ENCODE assay signal across 1 cellular context in the genomic region with DNA sequence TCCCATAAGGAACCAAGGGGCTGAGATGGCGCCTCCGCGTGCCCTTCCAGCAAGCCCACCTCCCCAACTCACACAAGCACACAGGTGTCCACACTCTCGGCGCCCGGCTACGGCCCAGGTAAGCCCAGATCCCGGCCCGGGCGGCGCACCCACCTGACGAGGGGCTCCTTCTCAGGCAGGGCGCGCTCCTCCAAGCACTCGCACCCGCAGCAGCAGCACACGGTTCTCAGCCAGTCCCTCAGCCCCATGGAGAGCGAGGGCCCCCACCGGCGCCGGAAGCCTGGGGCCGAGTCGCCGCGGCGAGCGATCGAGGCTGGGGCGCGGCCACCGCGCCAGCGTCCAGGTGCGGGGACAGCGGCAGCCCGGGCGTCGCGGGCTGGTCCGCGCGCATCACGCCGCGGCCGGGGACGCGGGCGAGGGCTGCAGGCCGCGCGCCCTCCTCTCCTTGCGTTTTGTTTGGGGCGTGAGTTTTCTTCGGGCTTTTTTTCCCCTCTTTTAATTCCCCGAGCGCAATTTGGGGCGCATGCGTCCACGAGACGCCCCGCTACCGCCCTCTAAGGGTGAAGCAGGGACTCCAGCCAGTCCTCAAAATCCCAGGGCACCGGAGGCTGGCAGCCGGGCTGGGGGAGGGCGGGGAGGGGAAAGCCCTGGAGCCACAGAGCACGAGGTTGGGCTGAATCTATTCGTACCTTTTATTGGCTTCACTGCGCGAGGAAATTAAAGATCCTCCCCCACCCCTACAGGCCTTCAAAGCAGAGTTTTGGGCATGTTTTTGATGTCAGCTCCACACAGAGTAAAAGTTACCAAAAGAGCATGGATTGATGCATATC.
TF ChIP-seq lines count a peak whose summit lies in the region.

A gene with protein sequence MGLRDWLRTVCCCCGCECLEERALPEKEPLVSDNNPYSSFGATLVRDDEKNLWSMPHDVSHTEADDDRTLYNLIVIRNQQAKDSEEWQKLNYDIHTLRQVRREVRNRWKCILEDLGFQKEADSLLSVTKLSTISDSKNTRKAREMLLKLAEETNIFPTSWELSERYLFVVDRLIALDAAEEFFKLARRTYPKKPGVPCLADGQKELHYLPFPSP (minus strand): TSS at position 472 of the 830 bp plus-strand sequence. CDS start 224 bp downstream, at position 248.

TF ChIP-seq in HepG2, 621 proteins besides CTCF, POLR2A, EP300 and RAD21 (continued from another document and continues in another):
- TF ChIP-seq HNRNPLL (IDR thresholded peaks at IDR 0.05; ENCODE audit: low read depth, low read length, poor library complexity, severe bottlenecking) (peak; percentile 41), ZNF350 (CRISPR knock-in tag; IDR thresholded peaks at IDR 0.05; ENCODE audit: borderline replicate concordance, low read depth) (no peak; the same call in 1 of the 2 replicates), CCDC6 (CRISPR knock-in tag; IDR thresholded peaks at IDR 0.05) (0 out of 2 replicates have a peak, but pooled peaks have one; percentile 27), HOXA5 (CRISPR knock-in tag; IDR thresholded peaks at IDR 0.05) (no peak), SOX6 (IDR thresholded peaks at IDR 0.05) (no peak), SOX6 (CRISPR knock-in tag; IDR thresholded peaks at IDR 0.05) (no peak), RBFOX2 (IDR thresholded peaks at IDR 0.05; ENCODE audit: low read depth, low read length) (peak; percentile 77), SAP130 (CRISPR knock-in tag; IDR thresholded peaks at IDR 0.05; ENCODE audit: low read depth) (peak; percentile 42), ZSCAN21 (CRISPR knock-in tag; IDR thresholded peaks at IDR 0.05; ENCODE audit: borderline replicate concordance) (no peak), SAFB2 (CRISPR knock-in tag; IDR thresholded peaks at IDR 0.05; ENCODE audit: borderline replicate concordance, low read depth) (peak; percentile 41; the same call in 1 of the 2 replicates), ZNF761 (CRISPR knock-in tag; conservative IDR thresholded peaks at IDR 0.05) (peak; percentile 90), HNRNPUL1 (IDR thresholded peaks at IDR 0.05; ENCODE audit: low read depth, low read length) (no peak), NCOA1 (CRISPR knock-in tag; IDR thresholded peaks at IDR 0.05) (0 out of 2 replicates have a peak, but pooled peaks have one; percentile 38), SALL1 (CRISPR knock-in tag; IDR thresholded peaks at IDR 0.05) (peak; percentile 44; the same call in 1 of the 2 replicates), PRMT3 (CRISPR knock-in tag; IDR thresholded peaks at IDR 0.05; ENCODE audit: borderline replicate concordance, low read depth) (no peak), ZNF781 (CRISPR knock-in tag; IDR thresholded peaks at IDR 0.05; ENCODE audit: borderline replicate concordance, not compliant biosample characterization) (no peak), PTBP1 (IDR thresholded peaks at IDR 0.05; ENCODE audit: low read depth, low read length, poor library complexity, severe bottlenecking) (no peak), ZNF335 (CRISPR knock-in tag; IDR thresholded peaks at IDR 0.05) (no peak), KDM5B (CRISPR knock-in tag; IDR thresholded peaks at IDR 0.05; ENCODE audit: borderline replicate concordance) (peak; percentile 59; the same call in 1 of the 2 replicates), FOXJ3 (CRISPR knock-in tag; IDR thresholded peaks at IDR 0.05; ENCODE audit: borderline replicate concordance) (no peak), ZBTB7A (CRISPR knock-in tag; IDR thresholded peaks at IDR 0.05) (peak; percentile 69; the same call in 1 of the 2 replicates), ZKSCAN5 (CRISPR knock-in tag; IDR thresholded peaks at IDR 0.05) (no peak), ZSCAN29 (CRISPR knock-in tag; conservative IDR thresholded peaks at IDR 0.05) (0 out of 2 replicates have a peak, but pooled peaks have one; percentile 62), THAP11 (CRISPR knock-in tag; IDR thresholded peaks at IDR 0.05) (peak; percentile 17; the same call in 1 of the 2 replicates), NR2F1 (CRISPR knock-in tag; IDR thresholded peaks at IDR 0.05) (no peak), RARG (CRISPR knock-in tag; IDR thresholded peaks at IDR 0.05; ENCODE audit: low read depth) (0 out of 2 replicates have a peak, but pooled peaks have one; percentile 70), ZNF343 (CRISPR knock-in tag; IDR thresholded peaks at IDR 0.05) (peak; percentile 88), ZNF773 (CRISPR knock-in tag; IDR thresholded peaks at IDR 0.05; ENCODE audit: borderline replicate concordance) (0 out of 2 replicates have a peak, but pooled peaks have one; percentile 3), ZNF782 (CRISPR knock-in tag; IDR thresholded peaks at IDR 0.05; ENCODE audit: borderline replicate concordance) (peak; percentile 82; the same call in 1 of the 2 replicates), ZNF709 (CRISPR knock-in tag; IDR thresholded peaks at IDR 0.05) (no peak), RNF2 (conservative IDR thresholded peaks at IDR 0.05; ENCODE audit: low read depth) (0 out of 2 replicates have a peak, but pooled peaks have one; percentile 43), KAT7 (CRISPR knock-in tag; IDR thresholded peaks at IDR 0.05; ENCODE audit: borderline replicate concordance) (no peak), PAF1 (CRISPR knock-in tag; IDR thresholded peaks at IDR 0.05) (no peak)
- TF ChIP-seq, protein P1, sequence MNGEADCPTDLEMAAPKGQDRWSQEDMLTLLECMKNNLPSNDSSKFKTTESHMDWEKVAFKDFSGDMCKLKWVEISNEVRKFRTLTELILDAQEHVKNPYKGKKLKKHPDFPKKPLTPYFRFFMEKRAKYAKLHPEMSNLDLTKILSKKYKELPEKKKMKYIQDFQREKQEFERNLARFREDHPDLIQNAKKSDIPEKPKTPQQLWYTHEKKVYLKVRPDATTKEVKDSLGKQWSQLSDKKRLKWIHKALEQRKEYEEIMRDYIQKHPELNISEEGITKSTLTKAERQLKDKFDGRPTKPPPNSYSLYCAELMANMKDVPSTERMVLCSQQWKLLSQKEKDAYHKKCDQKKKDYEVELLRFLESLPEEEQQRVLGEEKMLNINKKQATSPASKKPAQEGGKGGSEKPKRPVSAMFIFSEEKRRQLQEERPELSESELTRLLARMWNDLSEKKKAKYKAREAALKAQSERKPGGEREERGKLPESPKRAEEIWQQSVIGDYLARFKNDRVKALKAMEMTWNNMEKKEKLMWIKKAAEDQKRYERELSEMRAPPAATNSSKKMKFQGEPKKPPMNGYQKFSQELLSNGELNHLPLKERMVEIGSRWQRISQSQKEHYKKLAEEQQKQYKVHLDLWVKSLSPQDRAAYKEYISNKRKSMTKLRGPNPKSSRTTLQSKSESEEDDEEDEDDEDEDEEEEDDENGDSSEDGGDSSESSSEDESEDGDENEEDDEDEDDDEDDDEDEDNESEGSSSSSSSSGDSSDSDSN (CRISPR knock-in tag; IDR thresholded peaks at IDR 0.05), result peak; percentile 72; the same call in 1 of the 2 replicates
- TF ChIP-seq, protein P2, sequence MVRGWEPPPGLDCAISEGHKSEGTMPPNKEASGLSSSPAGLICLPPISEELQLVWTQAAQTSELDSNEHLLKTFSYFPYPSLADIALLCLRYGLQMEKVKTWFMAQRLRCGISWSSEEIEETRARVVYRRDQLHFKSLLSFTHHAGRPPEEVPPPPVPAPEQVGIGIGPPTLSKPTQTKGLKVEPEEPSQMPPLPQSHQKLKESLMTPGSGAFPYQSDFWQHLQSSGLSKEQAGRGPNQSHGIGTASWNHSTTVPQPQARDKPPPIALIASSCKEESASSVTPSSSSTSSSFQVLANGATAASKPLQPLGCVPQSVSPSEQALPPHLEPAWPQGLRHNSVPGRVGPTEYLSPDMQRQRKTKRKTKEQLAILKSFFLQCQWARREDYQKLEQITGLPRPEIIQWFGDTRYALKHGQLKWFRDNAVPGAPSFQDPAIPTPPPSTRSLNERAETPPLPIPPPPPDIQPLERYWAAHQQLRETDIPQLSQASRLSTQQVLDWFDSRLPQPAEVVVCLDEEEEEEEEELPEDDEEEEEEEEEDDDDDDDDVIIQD (CRISPR knock-in tag; IDR thresholded peaks at IDR 0.05; ENCODE audit: low read depth), result no peak
- TF ChIP-seq, protein P3, sequence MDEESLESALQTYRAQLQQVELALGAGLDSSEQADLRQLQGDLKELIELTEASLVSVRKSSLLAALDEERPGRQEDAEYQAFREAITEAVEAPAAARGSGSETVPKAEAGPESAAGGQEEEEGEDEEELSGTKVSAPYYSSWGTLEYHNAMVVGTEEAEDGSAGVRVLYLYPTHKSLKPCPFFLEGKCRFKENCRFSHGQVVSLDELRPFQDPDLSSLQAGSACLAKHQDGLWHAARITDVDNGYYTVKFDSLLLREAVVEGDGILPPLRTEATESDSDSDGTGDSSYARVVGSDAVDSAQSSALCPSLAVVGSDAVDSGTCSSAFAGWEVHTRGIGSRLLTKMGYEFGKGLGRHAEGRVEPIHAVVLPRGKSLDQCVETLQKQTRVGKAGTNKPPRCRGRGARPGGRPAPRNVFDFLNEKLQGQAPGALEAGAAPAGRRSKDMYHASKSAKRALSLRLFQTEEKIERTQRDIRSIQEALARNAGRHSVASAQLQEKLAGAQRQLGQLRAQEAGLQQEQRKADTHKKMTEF (CRISPR knock-in tag; IDR thresholded peaks at IDR 0.05), result 0 out of 2 replicates have a peak, but pooled peaks have one; percentile 17
- TF ChIP-seq, protein P4, sequence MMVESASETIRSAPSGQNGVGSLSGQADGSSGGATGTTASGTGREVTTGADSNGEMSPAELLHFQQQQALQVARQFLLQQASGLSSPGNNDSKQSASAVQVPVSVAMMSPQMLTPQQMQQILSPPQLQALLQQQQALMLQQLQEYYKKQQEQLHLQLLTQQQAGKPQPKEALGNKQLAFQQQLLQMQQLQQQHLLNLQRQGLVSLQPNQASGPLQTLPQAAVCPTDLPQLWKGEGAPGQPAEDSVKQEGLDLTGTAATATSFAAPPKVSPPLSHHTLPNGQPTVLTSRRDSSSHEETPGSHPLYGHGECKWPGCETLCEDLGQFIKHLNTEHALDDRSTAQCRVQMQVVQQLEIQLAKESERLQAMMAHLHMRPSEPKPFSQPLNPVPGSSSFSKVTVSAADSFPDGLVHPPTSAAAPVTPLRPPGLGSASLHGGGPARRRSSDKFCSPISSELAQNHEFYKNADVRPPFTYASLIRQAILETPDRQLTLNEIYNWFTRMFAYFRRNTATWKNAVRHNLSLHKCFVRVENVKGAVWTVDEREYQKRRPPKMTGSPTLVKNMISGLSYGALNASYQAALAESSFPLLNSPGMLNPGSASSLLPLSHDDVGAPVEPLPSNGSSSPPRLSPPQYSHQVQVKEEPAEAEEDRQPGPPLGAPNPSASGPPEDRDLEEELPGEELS (CRISPR knock-in tag; IDR thresholded peaks at IDR 0.05), result no peak
- TF ChIP-seq, protein P5, sequence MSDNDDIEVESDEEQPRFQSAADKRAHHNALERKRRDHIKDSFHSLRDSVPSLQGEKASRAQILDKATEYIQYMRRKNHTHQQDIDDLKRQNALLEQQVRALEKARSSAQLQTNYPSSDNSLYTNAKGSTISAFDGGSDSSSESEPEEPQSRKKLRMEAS (IDR thresholded peaks at IDR 0.05), result peak; percentile 40; the same call in 1 of the 2 replicates
- TF ChIP-seq, protein P6, sequence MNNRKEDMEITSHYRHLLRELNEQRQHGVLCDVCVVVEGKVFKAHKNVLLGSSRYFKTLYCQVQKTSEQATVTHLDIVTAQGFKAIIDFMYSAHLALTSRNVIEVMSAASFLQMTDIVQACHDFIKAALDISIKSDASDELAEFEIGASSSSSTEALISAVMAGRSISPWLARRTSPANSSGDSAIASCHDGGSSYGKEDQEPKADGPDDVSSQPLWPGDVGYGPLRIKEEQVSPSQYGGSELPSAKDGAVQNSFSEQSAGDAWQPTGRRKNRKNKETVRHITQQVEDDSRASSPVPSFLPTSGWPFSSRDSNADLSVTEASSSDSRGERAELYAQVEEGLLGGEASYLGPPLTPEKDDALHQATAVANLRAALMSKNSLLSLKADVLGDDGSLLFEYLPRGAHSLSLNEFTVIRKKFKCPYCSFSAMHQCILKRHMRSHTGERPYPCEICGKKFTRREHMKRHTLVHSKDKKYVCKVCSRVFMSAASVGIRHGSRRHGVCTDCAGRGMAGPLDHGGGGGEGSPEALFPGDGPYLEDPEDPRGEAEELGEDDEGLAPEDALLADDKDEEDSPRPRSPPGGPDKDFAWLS (CRISPR knock-in tag; IDR thresholded peaks at IDR 0.05; ENCODE audit: borderline replicate concordance), result 0 out of 2 replicates have a peak, but pooled peaks have one; percentile 74
- TF ChIP-seq, protein P7, sequence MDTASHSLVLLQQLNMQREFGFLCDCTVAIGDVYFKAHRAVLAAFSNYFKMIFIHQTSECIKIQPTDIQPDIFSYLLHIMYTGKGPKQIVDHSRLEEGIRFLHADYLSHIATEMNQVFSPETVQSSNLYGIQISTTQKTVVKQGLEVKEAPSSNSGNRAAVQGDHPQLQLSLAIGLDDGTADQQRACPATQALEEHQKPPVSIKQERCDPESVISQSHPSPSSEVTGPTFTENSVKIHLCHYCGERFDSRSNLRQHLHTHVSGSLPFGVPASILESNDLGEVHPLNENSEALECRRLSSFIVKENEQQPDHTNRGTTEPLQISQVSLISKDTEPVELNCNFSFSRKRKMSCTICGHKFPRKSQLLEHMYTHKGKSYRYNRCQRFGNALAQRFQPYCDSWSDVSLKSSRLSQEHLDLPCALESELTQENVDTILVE (CRISPR knock-in tag; IDR thresholded peaks at IDR 0.05), result no peak
- TF ChIP-seq, protein P8, sequence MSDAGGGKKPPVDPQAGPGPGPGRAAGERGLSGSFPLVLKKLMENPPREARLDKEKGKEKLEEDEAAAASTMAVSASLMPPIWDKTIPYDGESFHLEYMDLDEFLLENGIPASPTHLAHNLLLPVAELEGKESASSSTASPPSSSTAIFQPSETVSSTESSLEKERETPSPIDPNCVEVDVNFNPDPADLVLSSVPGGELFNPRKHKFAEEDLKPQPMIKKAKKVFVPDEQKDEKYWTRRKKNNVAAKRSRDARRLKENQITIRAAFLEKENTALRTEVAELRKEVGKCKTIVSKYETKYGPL (CRISPR knock-in tag; IDR thresholded peaks at IDR 0.05), result no peak
- TF ChIP-seq, protein P9, sequence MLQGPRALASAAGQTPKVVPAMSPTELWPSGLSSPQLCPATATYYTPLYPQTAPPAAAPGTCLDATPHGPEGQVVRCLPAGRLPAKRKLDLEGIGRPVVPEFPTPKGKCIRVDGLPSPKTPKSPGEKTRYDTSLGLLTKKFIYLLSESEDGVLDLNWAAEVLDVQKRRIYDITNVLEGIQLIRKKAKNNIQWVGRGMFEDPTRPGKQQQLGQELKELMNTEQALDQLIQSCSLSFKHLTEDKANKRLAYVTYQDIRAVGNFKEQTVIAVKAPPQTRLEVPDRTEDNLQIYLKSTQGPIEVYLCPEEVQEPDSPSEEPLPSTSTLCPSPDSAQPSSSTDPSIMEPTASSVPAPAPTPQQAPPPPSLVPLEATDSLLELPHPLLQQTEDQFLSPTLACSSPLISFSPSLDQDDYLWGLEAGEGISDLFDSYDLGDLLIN (CRISPR knock-in tag; IDR thresholded peaks at IDR 0.05; ENCODE audit: borderline replicate concordance), result no peak
